1 cellular context compared by ENCODE assay signal in genomic region chr11:65779919-65780769, GRCh38.
A peak's percentile ranks its signal among the peaks of the same experiment; 100 is the strongest.
TF ChIP-seq lines count a peak whose summit lies in the region.

No MANE protein-coding gene starts in this region.

TF ChIP-seq in K562, 482 proteins besides CTCF, POLR2A, EP300 and RAD21 (continues in another document):
- TF ChIP-seq, protein P1, sequence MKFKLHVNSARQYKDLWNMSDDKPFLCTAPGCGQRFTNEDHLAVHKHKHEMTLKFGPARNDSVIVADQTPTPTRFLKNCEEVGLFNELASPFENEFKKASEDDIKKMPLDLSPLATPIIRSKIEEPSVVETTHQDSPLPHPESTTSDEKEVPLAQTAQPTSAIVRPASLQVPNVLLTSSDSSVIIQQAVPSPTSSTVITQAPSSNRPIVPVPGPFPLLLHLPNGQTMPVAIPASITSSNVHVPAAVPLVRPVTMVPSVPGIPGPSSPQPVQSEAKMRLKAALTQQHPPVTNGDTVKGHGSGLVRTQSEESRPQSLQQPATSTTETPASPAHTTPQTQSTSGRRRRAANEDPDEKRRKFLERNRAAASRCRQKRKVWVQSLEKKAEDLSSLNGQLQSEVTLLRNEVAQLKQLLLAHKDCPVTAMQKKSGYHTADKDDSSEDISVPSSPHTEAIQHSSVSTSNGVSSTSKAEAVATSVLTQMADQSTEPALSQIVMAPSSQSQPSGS (CRISPR knock-in tag; IDR thresholded peaks at IDR 0.05), result 0 out of 2 replicates have a peak, but pooled peaks have one; percentile 30
- no peak for TF ChIP-seq NELFE (IDR thresholded peaks at IDR 0.05; ENCODE audit: insufficient read depth, insufficient read length)
- TF ChIP-seq USF1 (CRISPR knock-in tag; IDR thresholded peaks at IDR 0.05), result peak; percentile 45
- peak; percentile 62 for TF ChIP-seq CCNT2 (IDR thresholded peaks at IDR 0.05; ENCODE audit: borderline replicate concordance, extremely low read depth, insufficient read length, low read depth, low read length)
- TF ChIP-seq BRCA1 (IDR thresholded peaks at IDR 0.05), result no peak
- TF ChIP-seq BRCA1 (CRISPR knock-in tag; IDR thresholded peaks at IDR 0.05), result peak; percentile 91; the same call in 1 of the 2 replicates
- no peak for TF ChIP-seq ZNF584 (CRISPR knock-in tag; IDR thresholded peaks at IDR 0.05; ENCODE audit: low read depth)
- no peak for TF ChIP-seq SREBF1 (IDR thresholded peaks at IDR 0.05; ENCODE audit: borderline replicate concordance, low read depth, low read length)
- peak; percentile 49; the same call in 1 of the 2 replicates for TF ChIP-seq CBX5 (IDR thresholded peaks at IDR 0.05; ENCODE audit: borderline replicate concordance, low read depth)
- TF ChIP-seq, protein P2, sequence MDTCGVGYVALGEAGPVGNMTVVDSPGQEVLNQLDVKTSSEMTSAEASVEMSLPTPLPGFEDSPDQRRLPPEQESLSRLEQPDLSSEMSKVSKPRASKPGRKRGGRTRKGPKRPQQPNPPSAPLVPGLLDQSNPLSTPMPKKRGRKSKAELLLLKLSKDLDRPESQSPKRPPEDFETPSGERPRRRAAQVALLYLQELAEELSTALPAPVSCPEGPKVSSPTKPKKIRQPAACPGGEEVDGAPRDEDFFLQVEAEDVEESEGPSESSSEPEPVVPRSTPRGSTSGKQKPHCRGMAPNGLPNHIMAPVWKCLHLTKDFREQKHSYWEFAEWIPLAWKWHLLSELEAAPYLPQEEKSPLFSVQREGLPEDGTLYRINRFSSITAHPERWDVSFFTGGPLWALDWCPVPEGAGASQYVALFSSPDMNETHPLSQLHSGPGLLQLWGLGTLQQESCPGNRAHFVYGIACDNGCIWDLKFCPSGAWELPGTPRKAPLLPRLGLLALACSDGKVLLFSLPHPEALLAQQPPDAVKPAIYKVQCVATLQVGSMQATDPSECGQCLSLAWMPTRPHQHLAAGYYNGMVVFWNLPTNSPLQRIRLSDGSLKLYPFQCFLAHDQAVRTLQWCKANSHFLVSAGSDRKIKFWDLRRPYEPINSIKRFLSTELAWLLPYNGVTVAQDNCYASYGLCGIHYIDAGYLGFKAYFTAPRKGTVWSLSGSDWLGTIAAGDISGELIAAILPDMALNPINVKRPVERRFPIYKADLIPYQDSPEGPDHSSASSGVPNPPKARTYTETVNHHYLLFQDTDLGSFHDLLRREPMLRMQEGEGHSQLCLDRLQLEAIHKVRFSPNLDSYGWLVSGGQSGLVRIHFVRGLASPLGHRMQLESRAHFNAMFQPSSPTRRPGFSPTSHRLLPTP (IDR thresholded peaks at IDR 0.05; ENCODE audit: borderline replicate concordance, extremely low read depth, insufficient read length), result no peak
- TF ChIP-seq PRDM10 (IDR thresholded peaks at IDR 0.05; ENCODE audit: partially characterized antibody), result peak; percentile 5
- peak; percentile 75; the same call in 1 of the 2 replicates for TF ChIP-seq SNIP1 (IDR thresholded peaks at IDR 0.05; ENCODE audit: low read depth)
- TF ChIP-seq BCL6 (CRISPR knock-in tag; IDR thresholded peaks at IDR 0.05), result no peak
- TF ChIP-seq NR1H2 (CRISPR knock-in tag; IDR thresholded peaks at IDR 0.05), result peak; percentile 57; the same call in 1 of the 2 replicates
- TF ChIP-seq RBM22 (IDR thresholded peaks at IDR 0.05; ENCODE audit: low read depth, low read length, poor library complexity, severe bottlenecking), result peak; percentile 74
- TF ChIP-seq HMGXB4 (CRISPR knock-in tag; IDR thresholded peaks at IDR 0.05), result peak; percentile 99
- TF ChIP-seq HNRNPH1 (optimal IDR thresholded peaks at IDR 0.05; ENCODE audit: low read depth, low read length), result no peak
- peak; percentile 72; the same call in 1 of the 2 replicates for TF ChIP-seq MYC (IDR thresholded peaks at IDR 0.05; ENCODE audit: low read depth, low read length)
- no peak for TF ChIP-seq MYC (CRISPR knock-in tag; IDR thresholded peaks at IDR 0.05; ENCODE audit: borderline replicate concordance, low read depth)
- peak; percentile 58 for TF ChIP-seq RBBP5 (IDR thresholded peaks at IDR 0.05; ENCODE audit: borderline replicate concordance, insufficient read depth, low read length, poor library complexity, severe bottlenecking)
- 0 out of 2 replicates have a peak, but pooled peaks have one; percentile 42 for TF ChIP-seq ZNF445 (CRISPR knock-in tag; IDR thresholded peaks at IDR 0.05; ENCODE audit: low read depth)
- TF ChIP-seq LARP7 (IDR thresholded peaks at IDR 0.05), result peak; percentile 65; the same call in 1 of the 2 replicates
- no peak for TF ChIP-seq WHSC1 (IDR thresholded peaks at IDR 0.05; ENCODE audit: low read length)
- peak; percentile 86 for TF ChIP-seq ARID4B (CRISPR knock-in tag; IDR thresholded peaks at IDR 0.05)
- TF ChIP-seq SIN3A (IDR thresholded peaks at IDR 0.05; ENCODE audit: borderline replicate concordance in 2 of 2, control insufficient read depth in 1 of 2, low read depth in 2 of 2, low read length in 2 of 2), result peak in 1 of 2 experiments; percentile 63; a peak in 1 of 4 replicates
- TF ChIP-seq FOXM1 (IDR thresholded peaks at IDR 0.05; ENCODE audit: low read depth), result no peak
- peak; percentile 42; the same call in 1 of the 2 replicates for TF ChIP-seq FOXM1 (CRISPR knock-in tag; IDR thresholded peaks at IDR 0.05; ENCODE audit: low read depth)
- peak; percentile 83; the same call in 1 of the 2 replicates for TF ChIP-seq GATAD2B (IDR thresholded peaks at IDR 0.05; ENCODE audit: borderline replicate concordance)
- TF ChIP-seq, protein P3, sequence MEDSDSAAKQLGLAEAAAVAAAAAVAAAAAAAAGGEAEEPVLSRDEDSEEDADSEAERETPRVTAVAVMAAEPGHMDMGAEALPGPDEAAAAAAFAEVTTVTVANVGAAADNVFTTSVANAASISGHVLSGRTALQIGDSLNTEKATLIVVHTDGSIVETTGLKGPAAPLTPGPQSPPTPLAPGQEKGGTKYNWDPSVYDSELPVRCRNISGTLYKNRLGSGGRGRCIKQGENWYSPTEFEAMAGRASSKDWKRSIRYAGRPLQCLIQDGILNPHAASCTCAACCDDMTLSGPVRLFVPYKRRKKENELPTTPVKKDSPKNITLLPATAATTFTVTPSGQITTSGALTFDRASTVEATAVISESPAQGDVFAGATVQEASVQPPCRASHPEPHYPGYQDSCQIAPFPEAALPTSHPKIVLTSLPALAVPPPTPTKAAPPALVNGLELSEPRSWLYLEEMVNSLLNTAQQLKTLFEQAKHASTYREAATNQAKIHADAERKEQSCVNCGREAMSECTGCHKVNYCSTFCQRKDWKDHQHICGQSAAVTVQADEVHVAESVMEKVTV (CRISPR knock-in tag; IDR thresholded peaks at IDR 0.05), result peak; percentile 77
- peak; percentile 59; the same call in 1 of the 2 replicates for TF ChIP-seq ATF7 (IDR thresholded peaks at IDR 0.05)
- TF ChIP-seq, protein P4, sequence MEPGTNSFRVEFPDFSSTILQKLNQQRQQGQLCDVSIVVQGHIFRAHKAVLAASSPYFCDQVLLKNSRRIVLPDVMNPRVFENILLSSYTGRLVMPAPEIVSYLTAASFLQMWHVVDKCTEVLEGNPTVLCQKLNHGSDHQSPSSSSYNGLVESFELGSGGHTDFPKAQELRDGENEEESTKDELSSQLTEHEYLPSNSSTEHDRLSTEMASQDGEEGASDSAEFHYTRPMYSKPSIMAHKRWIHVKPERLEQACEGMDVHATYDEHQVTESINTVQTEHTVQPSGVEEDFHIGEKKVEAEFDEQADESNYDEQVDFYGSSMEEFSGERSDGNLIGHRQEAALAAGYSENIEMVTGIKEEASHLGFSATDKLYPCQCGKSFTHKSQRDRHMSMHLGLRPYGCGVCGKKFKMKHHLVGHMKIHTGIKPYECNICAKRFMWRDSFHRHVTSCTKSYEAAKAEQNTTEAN (CRISPR knock-in tag; IDR thresholded peaks at IDR 0.05), result peak; percentile 65; the same call in 1 of the 2 replicates
- peak; percentile 62 for TF ChIP-seq PCBP1 (IDR thresholded peaks at IDR 0.05; ENCODE audit: low read depth, low read length, poor library complexity, severe bottlenecking)
- TF ChIP-seq HMGN3 (IDR thresholded peaks at IDR 0.05; ENCODE audit: borderline replicate concordance, extremely low read depth, insufficient read length, low read depth, low read length), result peak; percentile 73
- TF ChIP-seq, protein P5, sequence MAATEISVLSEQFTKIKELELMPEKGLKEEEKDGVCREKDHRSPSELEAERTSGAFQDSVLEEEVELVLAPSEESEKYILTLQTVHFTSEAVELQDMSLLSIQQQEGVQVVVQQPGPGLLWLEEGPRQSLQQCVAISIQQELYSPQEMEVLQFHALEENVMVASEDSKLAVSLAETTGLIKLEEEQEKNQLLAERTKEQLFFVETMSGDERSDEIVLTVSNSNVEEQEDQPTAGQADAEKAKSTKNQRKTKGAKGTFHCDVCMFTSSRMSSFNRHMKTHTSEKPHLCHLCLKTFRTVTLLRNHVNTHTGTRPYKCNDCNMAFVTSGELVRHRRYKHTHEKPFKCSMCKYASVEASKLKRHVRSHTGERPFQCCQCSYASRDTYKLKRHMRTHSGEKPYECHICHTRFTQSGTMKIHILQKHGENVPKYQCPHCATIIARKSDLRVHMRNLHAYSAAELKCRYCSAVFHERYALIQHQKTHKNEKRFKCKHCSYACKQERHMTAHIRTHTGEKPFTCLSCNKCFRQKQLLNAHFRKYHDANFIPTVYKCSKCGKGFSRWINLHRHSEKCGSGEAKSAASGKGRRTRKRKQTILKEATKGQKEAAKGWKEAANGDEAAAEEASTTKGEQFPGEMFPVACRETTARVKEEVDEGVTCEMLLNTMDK (IDR thresholded peaks at IDR 0.05; ENCODE audit: borderline replicate concordance, insufficient read depth, low read depth, low read length, poor library complexity, severe bottlenecking), result peak; percentile 87
- no peak for TF ChIP-seq HDAC3 (IDR thresholded peaks at IDR 0.05; ENCODE audit: borderline replicate concordance, partially characterized antibody)
- peak; percentile 60 to 61 for TF ChIP-seq NRF1 (conservative IDR thresholded peaks at IDR 0.05 in 1 of 2, IDR thresholded peaks at IDR 0.05 in 1 of 2)
